ENCODE assay signal across 1 cellular context in genomic region chr7:151225948-151226510, GRCh38.
TF ChIP-seq lines count a peak whose summit lies in the region.

No MANE protein-coding gene starts in this region.

TF ChIP-seq in liver, 16 proteins besides CTCF, POLR2A, EP300 and RAD21 (continued from another document):
- TF ChIP-seq, protein P1, sequence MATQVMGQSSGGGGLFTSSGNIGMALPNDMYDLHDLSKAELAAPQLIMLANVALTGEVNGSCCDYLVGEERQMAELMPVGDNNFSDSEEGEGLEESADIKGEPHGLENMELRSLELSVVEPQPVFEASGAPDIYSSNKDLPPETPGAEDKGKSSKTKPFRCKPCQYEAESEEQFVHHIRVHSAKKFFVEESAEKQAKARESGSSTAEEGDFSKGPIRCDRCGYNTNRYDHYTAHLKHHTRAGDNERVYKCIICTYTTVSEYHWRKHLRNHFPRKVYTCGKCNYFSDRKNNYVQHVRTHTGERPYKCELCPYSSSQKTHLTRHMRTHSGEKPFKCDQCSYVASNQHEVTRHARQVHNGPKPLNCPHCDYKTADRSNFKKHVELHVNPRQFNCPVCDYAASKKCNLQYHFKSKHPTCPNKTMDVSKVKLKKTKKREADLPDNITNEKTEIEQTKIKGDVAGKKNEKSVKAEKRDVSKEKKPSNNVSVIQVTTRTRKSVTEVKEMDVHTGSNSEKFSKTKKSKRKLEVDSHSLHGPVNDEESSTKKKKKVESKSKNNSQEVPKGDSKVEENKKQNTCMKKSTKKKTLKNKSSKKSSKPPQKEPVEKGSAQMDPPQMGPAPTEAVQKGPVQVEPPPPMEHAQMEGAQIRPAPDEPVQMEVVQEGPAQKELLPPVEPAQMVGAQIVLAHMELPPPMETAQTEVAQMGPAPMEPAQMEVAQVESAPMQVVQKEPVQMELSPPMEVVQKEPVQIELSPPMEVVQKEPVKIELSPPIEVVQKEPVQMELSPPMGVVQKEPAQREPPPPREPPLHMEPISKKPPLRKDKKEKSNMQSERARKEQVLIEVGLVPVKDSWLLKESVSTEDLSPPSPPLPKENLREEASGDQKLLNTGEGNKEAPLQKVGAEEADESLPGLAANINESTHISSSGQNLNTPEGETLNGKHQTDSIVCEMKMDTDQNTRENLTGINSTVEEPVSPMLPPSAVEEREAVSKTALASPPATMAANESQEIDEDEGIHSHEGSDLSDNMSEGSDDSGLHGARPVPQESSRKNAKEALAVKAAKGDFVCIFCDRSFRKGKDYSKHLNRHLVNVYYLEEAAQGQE (IDR thresholded peaks at IDR 0.05) = no peak
- TF ChIP-seq YY1 (IDR thresholded peaks at IDR 0.05) = no peak
- TF ChIP-seq, protein P2, sequence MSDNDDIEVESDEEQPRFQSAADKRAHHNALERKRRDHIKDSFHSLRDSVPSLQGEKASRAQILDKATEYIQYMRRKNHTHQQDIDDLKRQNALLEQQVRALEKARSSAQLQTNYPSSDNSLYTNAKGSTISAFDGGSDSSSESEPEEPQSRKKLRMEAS (IDR thresholded peaks at IDR 0.05) = no peak
- no peak for TF ChIP-seq HNF4G (IDR thresholded peaks at IDR 0.05)
